In genomic region chr3:143445118-143445517, GRCh38 we compare ENCODE assay signal across 1 cellular context.
A peak's percentile ranks its signal among the peaks of the same experiment; 100 is the strongest.
TF ChIP-seq lines count a peak whose summit lies in the region.

No MANE protein-coding gene starts in this region.

TF ChIP-seq in GM12878, 131 proteins besides CTCF, POLR2A, EP300 and RAD21 (continued from another document):
- TF ChIP-seq, protein P1, sequence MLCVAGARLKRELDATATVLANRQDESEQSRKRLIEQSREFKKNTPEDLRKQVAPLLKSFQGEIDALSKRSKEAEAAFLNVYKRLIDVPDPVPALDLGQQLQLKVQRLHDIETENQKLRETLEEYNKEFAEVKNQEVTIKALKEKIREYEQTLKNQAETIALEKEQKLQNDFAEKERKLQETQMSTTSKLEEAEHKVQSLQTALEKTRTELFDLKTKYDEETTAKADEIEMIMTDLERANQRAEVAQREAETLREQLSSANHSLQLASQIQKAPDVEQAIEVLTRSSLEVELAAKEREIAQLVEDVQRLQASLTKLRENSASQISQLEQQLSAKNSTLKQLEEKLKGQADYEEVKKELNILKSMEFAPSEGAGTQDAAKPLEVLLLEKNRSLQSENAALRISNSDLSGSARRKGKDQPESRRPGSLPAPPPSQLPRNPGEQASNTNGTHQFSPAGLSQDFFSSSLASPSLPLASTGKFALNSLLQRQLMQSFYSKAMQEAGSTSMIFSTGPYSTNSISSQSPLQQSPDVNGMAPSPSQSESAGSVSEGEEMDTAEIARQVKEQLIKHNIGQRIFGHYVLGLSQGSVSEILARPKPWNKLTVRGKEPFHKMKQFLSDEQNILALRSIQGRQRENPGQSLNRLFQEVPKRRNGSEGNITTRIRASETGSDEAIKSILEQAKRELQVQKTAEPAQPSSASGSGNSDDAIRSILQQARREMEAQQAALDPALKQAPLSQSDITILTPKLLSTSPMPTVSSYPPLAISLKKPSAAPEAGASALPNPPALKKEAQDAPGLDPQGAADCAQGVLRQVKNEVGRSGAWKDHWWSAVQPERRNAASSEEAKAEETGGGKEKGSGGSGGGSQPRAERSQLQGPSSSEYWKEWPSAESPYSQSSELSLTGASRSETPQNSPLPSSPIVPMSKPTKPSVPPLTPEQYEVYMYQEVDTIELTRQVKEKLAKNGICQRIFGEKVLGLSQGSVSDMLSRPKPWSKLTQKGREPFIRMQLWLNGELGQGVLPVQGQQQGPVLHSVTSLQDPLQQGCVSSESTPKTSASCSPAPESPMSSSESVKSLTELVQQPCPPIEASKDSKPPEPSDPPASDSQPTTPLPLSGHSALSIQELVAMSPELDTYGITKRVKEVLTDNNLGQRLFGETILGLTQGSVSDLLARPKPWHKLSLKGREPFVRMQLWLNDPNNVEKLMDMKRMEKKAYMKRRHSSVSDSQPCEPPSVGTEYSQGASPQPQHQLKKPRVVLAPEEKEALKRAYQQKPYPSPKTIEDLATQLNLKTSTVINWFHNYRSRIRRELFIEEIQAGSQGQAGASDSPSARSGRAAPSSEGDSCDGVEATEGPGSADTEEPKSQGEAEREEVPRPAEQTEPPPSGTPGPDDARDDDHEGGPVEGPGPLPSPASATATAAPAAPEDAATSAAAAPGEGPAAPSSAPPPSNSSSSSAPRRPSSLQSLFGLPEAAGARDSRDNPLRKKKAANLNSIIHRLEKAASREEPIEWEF (IDR thresholded peaks at IDR 0.05; ENCODE audit: insufficient replicate concordance, low read depth, low read length) = no peak
- TF ChIP-seq, protein P2, sequence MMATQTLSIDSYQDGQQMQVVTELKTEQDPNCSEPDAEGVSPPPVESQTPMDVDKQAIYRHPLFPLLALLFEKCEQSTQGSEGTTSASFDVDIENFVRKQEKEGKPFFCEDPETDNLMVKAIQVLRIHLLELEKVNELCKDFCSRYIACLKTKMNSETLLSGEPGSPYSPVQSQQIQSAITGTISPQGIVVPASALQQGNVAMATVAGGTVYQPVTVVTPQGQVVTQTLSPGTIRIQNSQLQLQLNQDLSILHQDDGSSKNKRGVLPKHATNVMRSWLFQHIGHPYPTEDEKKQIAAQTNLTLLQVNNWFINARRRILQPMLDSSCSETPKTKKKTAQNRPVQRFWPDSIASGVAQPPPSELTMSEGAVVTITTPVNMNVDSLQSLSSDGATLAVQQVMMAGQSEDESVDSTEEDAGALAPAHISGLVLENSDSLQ (IDR thresholded peaks at IDR 0.05) = peak; percentile 60; the same call in 1 of the 2 replicates
- TF ChIP-seq NBN (IDR thresholded peaks at IDR 0.05) = no peak
- TF ChIP-seq CREM (IDR thresholded peaks at IDR 0.05; ENCODE audit: low read depth) = 0 out of 2 replicates have a peak, but pooled peaks have one; percentile 34
- TF ChIP-seq CBX5 (IDR thresholded peaks at IDR 0.05; ENCODE audit: low read depth) = 0 out of 2 replicates have a peak, but pooled peaks have one; percentile 37
- peak; percentile 69 for TF ChIP-seq JUNB (IDR thresholded peaks at IDR 0.05)
- no peak for TF ChIP-seq BMI1 (IDR thresholded peaks at IDR 0.05; ENCODE audit: borderline replicate concordance)
- no peak for TF ChIP-seq RELA (IDR thresholded peaks at IDR 0.05; ENCODE audit: borderline replicate concordance, partially characterized antibody)
- TF ChIP-seq RUNX3 (IDR thresholded peaks at IDR 0.05; ENCODE audit: low read length) = peak; percentile 69
- TF ChIP-seq TCF3 (IDR thresholded peaks at IDR 0.05; ENCODE audit: borderline replicate concordance, insufficient read depth, low read depth, low read length) = no peak
